1 cellular context compared by ENCODE assay signal in the genomic region with DNA sequence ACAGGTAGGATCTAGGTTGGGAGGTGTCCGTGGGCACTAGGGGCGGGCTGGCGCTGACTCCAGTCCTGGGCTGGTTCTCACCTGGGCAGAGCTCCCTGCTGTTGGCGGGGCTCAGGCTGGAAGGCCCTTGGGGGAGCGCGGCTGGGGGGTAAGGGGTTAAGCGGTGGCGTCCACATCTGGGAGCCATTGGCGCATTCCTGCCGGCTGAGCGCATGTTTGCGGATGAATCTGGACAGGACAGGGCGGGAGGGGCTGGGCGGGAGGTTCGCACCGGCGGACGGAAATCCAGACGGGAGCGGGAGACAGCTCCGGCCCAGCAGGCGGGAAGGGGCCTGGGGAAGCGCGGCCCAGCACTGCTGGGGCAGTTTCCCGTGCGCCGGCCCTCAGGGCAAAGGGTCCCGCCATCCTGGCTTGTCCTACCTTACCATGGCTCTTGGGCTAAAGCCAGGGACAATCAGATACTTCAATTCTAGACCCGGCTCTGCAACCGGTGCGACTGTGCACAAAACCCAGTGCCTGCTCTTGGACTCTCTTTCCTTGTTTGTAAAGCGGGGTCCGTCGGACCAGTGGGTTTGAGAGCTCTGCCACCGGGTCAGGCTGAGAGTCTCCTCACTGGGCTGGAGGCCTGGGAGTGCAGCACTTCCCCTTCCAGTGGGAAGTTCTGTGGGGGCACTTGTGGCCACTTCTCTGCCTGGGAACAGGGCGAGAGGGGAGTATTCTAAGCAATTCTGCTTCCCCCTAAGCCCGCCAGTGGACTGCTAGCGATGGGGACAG.
TF ChIP-seq lines count a peak whose summit lies in the region.

No MANE protein-coding gene starts in this region.

TF ChIP-seq in HEK293, 187 proteins besides CTCF, POLR2A, EP300 and RAD21 (continued from another document and continues in another):
- TF ChIP-seq ZNF24 (tag by site-specific recombination; IDR thresholded peaks at IDR 0.05) (peak; percentile 24; the same call in 1 of the 2 replicates), ZNF169 (tag by site-specific recombination; IDR thresholded peaks at IDR 0.05) (no peak), KLF9 (tag by site-specific recombination; IDR thresholded peaks at IDR 0.05; ENCODE audit: low read depth) (0 out of 2 replicates have a peak, but pooled peaks have one; percentile 8), ZNF777 (tag by site-specific recombination; IDR thresholded peaks at IDR 0.05; ENCODE audit: borderline replicate concordance) (no peak), ZNF529 (tag by site-specific recombination; IDR thresholded peaks at IDR 0.05; ENCODE audit: insufficient replicate concordance) (no peak), ZNF596 (tag by site-specific recombination; IDR thresholded peaks at IDR 0.05) (no peak), ZNF664 (tag by site-specific recombination; IDR thresholded peaks at IDR 0.05) (no peak), ZNF623 (tag by site-specific recombination; IDR thresholded peaks at IDR 0.05) (no peak), ZNF335 (tag by site-specific recombination; conservative IDR thresholded peaks at IDR 0.05) (peak; percentile 87), FEZF1 (tag by site-specific recombination; IDR thresholded peaks at IDR 0.05) (no peak), ZNF121 (tag by site-specific recombination; IDR thresholded peaks at IDR 0.05) (0 out of 2 replicates have a peak, but pooled peaks have one; percentile 22), ZFP69B (tag by site-specific recombination; IDR thresholded peaks at IDR 0.05) (no peak), GLIS1 (tag by site-specific recombination; IDR thresholded peaks at IDR 0.05) (peak; percentile 95), ZNF112 (tag by site-specific recombination; IDR thresholded peaks at IDR 0.05) (no peak), TRIM28 (IDR thresholded peaks at IDR 0.05; ENCODE audit: borderline replicate concordance, low read length) (no peak), ZNF561 (tag by site-specific recombination; IDR thresholded peaks at IDR 0.05; ENCODE audit: borderline replicate concordance) (peak; percentile 59; the same call in 1 of the 2 replicates), ZNF404 (tag by site-specific recombination; IDR thresholded peaks at IDR 0.05) (no peak), ZNF175 (tag by site-specific recombination; IDR thresholded peaks at IDR 0.05) (no peak), ZNF10 (tag by site-specific recombination; IDR thresholded peaks at IDR 0.05) (0 out of 2 replicates have a peak, but pooled peaks have one; percentile 22), ZNF292 (tag by site-specific recombination; IDR thresholded peaks at IDR 0.05; ENCODE audit: borderline replicate concordance, low read depth) (no peak), ZNF16 (tag by site-specific recombination; IDR thresholded peaks at IDR 0.05; ENCODE audit: low read depth) (no peak), SCRT1 (tag by site-specific recombination; IDR thresholded peaks at IDR 0.05; ENCODE audit: borderline replicate concordance) (0 out of 2 replicates have a peak, but pooled peaks have one; percentile 17), ZNF354C (tag by site-specific recombination; IDR thresholded peaks at IDR 0.05; ENCODE audit: borderline replicate concordance, low read depth) (no peak), ZXDB (tag by site-specific recombination; IDR thresholded peaks at IDR 0.05) (peak; percentile 37; the same call in 1 of the 2 replicates), ZNF19 (tag by site-specific recombination; IDR thresholded peaks at IDR 0.05; ENCODE audit: low read depth) (no peak), ZBTB21 (tag by site-specific recombination; IDR thresholded peaks at IDR 0.05) (0 out of 2 replicates have a peak, but pooled peaks have one; percentile 16), ZNF140 (tag by site-specific recombination; IDR thresholded peaks at IDR 0.05) (no peak), ZNF654 (tag by site-specific recombination; IDR thresholded peaks at IDR 0.05; ENCODE audit: low read depth) (no peak), ZNF629 (tag by site-specific recombination; IDR thresholded peaks at IDR 0.05) (peak; percentile 66)
- TF ChIP-seq, protein P1, sequence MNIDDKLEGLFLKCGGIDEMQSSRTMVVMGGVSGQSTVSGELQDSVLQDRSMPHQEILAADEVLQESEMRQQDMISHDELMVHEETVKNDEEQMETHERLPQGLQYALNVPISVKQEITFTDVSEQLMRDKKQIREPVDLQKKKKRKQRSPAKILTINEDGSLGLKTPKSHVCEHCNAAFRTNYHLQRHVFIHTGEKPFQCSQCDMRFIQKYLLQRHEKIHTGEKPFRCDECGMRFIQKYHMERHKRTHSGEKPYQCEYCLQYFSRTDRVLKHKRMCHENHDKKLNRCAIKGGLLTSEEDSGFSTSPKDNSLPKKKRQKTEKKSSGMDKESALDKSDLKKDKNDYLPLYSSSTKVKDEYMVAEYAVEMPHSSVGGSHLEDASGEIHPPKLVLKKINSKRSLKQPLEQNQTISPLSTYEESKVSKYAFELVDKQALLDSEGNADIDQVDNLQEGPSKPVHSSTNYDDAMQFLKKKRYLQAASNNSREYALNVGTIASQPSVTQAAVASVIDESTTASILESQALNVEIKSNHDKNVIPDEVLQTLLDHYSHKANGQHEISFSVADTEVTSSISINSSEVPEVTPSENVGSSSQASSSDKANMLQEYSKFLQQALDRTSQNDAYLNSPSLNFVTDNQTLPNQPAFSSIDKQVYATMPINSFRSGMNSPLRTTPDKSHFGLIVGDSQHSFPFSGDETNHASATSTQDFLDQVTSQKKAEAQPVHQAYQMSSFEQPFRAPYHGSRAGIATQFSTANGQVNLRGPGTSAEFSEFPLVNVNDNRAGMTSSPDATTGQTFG (tag by site-specific recombination; IDR thresholded peaks at IDR 0.05; ENCODE audit: borderline replicate concordance): no peak
- TF ChIP-seq, protein P2, sequence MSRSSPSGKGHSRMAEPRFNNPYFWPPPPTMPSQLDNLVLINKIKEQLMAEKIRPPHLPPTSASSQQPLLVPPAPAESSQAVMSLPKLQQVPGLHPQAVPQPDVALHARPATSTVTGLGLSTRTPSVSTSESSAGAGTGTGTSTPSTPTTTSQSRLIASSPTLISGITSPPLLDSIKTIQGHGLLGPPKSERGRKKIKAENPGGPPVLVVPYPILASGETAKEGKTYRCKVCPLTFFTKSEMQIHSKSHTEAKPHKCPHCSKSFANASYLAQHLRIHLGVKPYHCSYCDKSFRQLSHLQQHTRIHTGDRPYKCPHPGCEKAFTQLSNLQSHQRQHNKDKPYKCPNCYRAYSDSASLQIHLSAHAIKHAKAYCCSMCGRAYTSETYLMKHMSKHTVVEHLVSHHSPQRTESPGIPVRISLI (tag by site-specific recombination; IDR thresholded peaks at IDR 0.05): no peak
- TF ChIP-seq, protein P3, sequence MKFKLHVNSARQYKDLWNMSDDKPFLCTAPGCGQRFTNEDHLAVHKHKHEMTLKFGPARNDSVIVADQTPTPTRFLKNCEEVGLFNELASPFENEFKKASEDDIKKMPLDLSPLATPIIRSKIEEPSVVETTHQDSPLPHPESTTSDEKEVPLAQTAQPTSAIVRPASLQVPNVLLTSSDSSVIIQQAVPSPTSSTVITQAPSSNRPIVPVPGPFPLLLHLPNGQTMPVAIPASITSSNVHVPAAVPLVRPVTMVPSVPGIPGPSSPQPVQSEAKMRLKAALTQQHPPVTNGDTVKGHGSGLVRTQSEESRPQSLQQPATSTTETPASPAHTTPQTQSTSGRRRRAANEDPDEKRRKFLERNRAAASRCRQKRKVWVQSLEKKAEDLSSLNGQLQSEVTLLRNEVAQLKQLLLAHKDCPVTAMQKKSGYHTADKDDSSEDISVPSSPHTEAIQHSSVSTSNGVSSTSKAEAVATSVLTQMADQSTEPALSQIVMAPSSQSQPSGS (tag by site-specific recombination; IDR thresholded peaks at IDR 0.05; ENCODE audit: low read depth): no peak
- TF ChIP-seq, protein P4, sequence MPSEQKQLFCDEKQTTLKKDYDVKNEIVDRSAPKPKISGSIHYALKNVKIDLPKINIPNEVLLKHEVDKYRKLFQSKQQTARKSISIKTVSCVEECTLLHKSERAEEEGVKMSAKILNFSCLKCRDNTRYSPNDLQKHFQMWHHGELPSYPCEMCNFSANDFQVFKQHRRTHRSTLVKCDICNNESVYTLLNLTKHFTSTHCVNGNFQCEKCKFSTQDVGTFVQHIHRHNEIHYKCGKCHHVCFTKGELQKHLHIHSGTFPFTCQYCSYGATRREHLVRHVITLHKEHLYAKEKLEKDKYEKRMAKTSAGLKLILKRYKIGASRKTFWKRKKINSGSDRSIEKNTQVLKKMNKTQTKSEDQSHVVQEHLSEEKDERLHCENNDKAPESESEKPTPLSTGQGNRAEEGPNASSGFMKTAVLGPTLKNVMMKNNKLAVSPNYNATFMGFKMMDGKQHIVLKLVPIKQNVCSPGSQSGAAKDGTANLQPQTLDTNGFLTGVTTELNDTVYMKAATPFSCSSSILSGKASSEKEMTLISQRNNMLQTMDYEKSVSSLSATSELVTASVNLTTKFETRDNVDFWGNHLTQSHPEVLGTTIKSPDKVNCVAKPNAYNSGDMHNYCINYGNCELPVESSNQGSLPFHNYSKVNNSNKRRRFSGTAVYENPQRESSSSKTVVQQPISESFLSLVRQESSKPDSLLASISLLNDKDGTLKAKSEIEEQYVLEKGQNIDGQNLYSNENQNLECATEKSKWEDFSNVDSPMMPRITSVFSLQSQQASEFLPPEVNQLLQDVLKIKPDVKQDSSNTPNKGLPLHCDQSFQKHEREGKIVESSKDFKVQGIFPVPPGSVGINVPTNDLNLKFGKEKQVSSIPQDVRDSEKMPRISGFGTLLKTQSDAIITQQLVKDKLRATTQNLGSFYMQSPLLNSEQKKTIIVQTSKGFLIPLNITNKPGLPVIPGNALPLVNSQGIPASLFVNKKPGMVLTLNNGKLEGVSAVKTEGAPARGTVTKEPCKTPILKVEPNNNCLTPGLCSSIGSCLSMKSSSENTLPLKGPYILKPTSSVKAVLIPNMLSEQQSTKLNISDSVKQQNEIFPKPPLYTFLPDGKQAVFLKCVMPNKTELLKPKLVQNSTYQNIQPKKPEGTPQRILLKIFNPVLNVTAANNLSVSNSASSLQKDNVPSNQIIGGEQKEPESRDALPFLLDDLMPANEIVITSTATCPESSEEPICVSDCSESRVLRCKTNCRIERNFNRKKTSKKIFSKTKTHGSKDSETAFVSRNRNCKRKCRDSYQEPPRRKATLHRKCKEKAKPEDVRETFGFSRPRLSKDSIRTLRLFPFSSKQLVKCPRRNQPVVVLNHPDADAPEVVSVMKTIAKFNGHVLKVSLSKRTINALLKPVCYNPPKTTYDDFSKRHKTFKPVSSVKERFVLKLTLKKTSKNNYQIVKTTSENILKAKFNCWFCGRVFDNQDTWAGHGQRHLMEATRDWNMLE (tag by site-specific recombination; conservative IDR thresholded peaks at IDR 0.05; ENCODE audit: low read depth): no peak
- TF ChIP-seq, protein P5, sequence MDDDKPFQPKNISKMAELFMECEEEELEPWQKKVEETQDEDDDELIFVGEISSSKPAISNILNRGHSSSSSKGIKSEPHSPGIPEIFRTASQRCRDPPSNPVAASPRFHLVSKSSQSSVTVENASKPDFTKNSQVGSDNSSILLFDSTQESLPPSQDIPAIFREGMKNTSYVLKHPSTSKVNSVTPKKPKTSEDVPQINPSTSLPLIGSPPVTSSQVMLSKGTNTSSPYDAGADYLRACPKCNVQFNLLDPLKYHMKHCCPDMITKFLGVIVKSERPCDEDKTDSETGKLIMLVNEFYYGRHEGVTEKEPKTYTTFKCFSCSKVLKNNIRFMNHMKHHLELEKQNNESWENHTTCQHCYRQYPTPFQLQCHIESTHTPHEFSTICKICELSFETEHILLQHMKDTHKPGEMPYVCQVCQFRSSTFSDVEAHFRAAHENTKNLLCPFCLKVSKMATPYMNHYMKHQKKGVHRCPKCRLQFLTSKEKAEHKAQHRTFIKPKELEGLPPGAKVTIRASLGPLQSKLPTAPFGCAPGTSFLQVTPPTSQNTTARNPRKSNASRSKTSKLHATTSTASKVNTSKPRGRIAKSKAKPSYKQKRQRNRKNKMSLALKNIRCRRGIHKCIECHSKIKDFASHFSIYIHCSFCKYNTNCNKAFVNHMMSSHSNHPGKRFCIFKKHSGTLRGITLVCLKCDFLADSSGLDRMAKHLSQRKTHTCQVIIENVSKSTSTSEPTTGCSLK (tag by site-specific recombination; IDR thresholded peaks at IDR 0.05): no peak
- TF ChIP-seq, protein P6, sequence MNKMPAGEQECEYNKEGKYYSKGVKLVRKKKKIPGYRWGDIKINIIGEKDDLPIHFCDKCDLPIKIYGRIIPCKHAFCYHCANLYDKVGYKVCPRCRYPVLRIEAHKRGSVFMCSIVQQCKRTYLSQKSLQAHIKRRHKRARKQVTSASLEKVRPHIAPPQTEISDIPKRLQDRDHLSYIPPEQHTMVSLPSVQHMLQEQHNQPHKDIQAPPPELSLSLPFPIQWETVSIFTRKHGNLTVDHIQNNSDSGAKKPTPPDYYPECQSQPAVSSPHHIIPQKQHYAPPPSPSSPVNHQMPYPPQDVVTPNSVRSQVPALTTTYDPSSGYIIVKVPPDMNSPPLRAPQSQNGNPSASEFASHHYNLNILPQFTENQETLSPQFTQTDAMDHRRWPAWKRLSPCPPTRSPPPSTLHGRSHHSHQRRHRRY (tag by site-specific recombination; IDR thresholded peaks at IDR 0.05): no peak
- TF ChIP-seq, protein P7, sequence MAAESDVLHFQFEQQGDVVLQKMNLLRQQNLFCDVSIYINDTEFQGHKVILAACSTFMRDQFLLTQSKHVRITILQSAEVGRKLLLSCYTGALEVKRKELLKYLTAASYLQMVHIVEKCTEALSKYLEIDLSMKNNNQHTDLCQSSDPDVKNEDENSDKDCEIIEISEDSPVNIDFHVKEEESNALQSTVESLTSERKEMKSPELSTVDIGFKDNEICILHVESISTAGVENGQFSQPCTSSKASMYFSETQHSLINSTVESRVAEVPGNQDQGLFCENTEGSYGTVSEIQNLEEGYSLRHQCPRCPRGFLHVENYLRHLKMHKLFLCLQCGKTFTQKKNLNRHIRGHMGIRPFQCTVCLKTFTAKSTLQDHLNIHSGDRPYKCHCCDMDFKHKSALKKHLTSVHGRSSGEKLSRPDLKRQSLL (tag by site-specific recombination; IDR thresholded peaks at IDR 0.05): peak; percentile 59; the same call in 1 of the 2 replicates
- TF ChIP-seq, protein P8, sequence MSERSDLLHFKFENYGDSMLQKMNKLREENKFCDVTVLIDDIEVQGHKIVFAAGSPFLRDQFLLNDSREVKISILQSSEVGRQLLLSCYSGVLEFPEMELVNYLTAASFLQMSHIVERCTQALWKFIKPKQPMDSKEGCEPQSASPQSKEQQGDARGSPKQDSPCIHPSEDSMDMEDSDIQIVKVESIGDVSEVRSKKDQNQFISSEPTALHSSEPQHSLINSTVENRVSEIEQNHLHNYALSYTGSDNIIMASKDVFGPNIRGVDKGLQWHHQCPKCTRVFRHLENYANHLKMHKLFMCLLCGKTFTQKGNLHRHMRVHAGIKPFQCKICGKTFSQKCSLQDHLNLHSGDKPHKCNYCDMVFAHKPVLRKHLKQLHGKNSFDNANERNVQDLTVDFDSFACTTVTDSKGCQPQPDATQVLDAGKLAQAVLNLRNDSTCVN (tag by site-specific recombination; optimal IDR thresholded peaks at IDR 0.05): peak; percentile 56
- TF ChIP-seq, protein P9, sequence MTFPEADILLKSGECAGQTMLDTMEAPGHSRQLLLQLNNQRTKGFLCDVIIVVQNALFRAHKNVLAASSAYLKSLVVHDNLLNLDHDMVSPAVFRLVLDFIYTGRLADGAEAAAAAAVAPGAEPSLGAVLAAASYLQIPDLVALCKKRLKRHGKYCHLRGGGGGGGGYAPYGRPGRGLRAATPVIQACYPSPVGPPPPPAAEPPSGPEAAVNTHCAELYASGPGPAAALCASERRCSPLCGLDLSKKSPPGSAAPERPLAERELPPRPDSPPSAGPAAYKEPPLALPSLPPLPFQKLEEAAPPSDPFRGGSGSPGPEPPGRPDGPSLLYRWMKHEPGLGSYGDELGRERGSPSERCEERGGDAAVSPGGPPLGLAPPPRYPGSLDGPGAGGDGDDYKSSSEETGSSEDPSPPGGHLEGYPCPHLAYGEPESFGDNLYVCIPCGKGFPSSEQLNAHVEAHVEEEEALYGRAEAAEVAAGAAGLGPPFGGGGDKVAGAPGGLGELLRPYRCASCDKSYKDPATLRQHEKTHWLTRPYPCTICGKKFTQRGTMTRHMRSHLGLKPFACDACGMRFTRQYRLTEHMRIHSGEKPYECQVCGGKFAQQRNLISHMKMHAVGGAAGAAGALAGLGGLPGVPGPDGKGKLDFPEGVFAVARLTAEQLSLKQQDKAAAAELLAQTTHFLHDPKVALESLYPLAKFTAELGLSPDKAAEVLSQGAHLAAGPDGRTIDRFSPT (tag by site-specific recombination; IDR thresholded peaks at IDR 0.05): peak; percentile 60; the same call in 1 of the 2 replicates
